Comparison of ENCODE assay signal across 8 cellular contexts in the genomic region with DNA sequence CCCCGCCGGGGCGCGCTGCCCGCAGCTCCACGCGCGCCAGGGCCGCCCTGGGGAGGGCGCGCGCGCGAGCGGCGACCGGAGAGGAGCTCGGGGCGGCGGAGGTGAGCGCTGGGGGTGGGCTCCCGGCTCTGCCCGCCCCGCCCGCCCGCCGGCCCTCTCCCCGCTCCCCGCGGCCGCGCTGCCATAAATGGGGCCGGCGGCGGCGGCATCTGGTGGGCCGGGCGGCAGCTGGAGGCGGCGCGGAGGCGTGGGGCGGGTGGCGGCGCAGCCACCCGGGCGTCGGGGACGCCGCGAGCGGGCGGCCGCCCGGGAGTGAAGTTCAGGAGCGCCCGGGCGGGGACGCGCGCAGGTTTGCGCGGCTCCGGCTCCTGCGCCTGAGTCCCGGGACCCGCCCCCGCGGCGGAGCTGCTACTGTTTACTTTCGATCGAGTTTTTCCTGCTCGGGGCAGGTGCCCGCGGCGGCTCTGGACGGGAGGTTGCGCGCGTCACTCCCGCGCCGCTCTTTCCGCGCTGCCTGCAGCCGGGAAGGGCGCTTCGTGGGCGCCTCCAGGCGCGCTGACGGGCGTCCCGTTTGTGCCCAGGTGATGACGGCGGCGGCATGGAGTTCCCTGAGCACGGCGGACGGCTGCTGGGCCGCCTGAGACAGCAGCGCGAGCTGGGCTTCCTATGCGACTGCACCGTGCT. TPM values are rescaled to one million over a fixed set of nuclear protein-coding genes. Genes with fewer than 3 reads are reported as not detected.
DNase-seq lines count a peak whose midpoint lies in the region; ATAC-seq and TF ChIP-seq lines count a peak whose summit lies in the region.

TSS of gene ZBTB42 (plus strand) at position 502 of the 684 bp plus-strand sequence. CDS start at position 599, 97 bp downstream.

- H3K27me3 ChIP-seq in colonic mucosa = no peaks in the 10 kb centered on the region
- H3K27me3 ChIP-seq in lung (ENCODE audit: control insufficient read depth, insufficient read depth) = no peaks in the 10 kb centered on the region

- CTCF ChIA-PET in Calu3 (lab: Charles Lee) = interaction anchor here (1.0 kb wide), 1 partner anchor 25 kb away, joined by 3 read pairs; no protein-coding TSS in a partner anchor

- H3K4me3 Mint-ChIP-seq in Calu3 (ENCODE audit: low read depth, unreplicated experiment) = peak within 1 kb of the TSS; percentile 87

- TF ChIP-seq CTCF in Calu3 (IDR thresholded peaks at IDR 0.05; ENCODE audit: unreplicated experiment) (no peak), colonic mucosa (IDR thresholded peaks at IDR 0.05) (no peak), lung (IDR thresholded peaks at IDR 0.05; ENCODE audit: control extremely low read depth, extremely low read depth) (no peak)

- peak within 1 kb of the TSS; percentile 80 for H3K4me3 ChIP-seq in colonic mucosa
- peak within 1 kb of the TSS; percentile 51 for H3K4me3 ChIP-seq in lung

- peak within 1 kb of the TSS; percentile 75 for H3K27ac Mint-ChIP-seq in Calu3 (ENCODE audit: unreplicated experiment)

- no TSS peak for BruUV-seq in Calu3 (replicated peaks; lab: Mats Ljungman, UMichigan)

- H3K9me3 Mint-ChIP-seq in Calu3 (ENCODE audit: low read depth, unreplicated experiment) = no peaks in the 10 kb centered on the region

- no peaks in the 10 kb centered on the region for H3K27me3 Mint-ChIP-seq in Calu3 (ENCODE audit: unreplicated experiment)

- H3K4me1 ChIP-seq in colonic mucosa (peaks cover 17% of the 10 kb centered on the region), lung (ENCODE audit: control insufficient read depth in 2 of 2, insufficient read depth in 2 of 2, low read length in 2 of 2) (peaks cover 5 to 31% of the 10 kb centered on the region in 2 donors)

- peaks cover 17% of the 10 kb centered on the region for H3K4me1 Mint-ChIP-seq in Calu3 (ENCODE audit: low read depth, unreplicated experiment)

- peaks cover 20% of the 10 kb centered on the region for H3K36me3 Mint-ChIP-seq in Calu3 (ENCODE audit: insufficient read depth, unreplicated experiment)

- ATAC-seq in GM21447 (IDR thresholded peaks at IDR 0.05; ENCODE audit: unreplicated experiment) = peak; percentile 48
- ATAC-seq in lung (ENCODE audit: insufficient read depth, low FRiP score) = peak; percentile 29

- H3K27ac ChIP-seq in colonic mucosa = peak within 1 kb of the TSS; percentile 89
- peak within 1 kb of the TSS; percentile 84 to 96 for H3K27ac ChIP-seq in lung (ENCODE audit: low read depth in 1 of 2, low read length in 1 of 2)

- H3K9me3 ChIP-seq in colonic mucosa (no peaks in the 10 kb centered on the region), lung (ENCODE audit: control insufficient read depth in 2 of 2, insufficient read depth in 1 of 2, low read length in 1 of 2) (no peaks in the 10 kb centered on the region)

- WGBS in lung, 2 donors = 0 to 1% methylated on average over 76 to 105 of the region's 105 CpGs

- DNase-seq in Calu3 (peak; percentile 91), M059J (ENCODE audit: low read depth) (peak; percentile 54), colonic mucosa (peak; percentile 92), lung (ENCODE audit: low spot score) (peak; percentile 84), Ammon's horn (ENCODE audit: low spot score) (no peak)
- DNase-seq in activated CD4-positive, alpha-beta T cell treated with anti-CD3 and anti-CD28 coated beads for 1 hour = peak; percentile 64
- peak; percentile 34 to 50 for DNase-seq in stimulated activated CD8-positive, alpha-beta memory T cell treated with anti-CD3 and anti-CD28 coated beads, Interleukin-7, amount 100 ng/mL, for 1 hour (ENCODE audit: low read depth in 2 of 2)

- H3K36me3 ChIP-seq in colonic mucosa (no peaks in the 10 kb centered on the region), lung (ENCODE audit: control insufficient read depth in 2 of 2, insufficient read depth in 2 of 2, low read length in 2 of 2) (no peaks in the 10 kb centered on the region)

- H3K9ac ChIP-seq in colonic mucosa (ENCODE audit: low read depth in 2 of 2, low read length in 2 of 2) = peak within 1 kb of the TSS; percentile 75 to 87

- intact Hi-C loops in Calu3 (cut with micrococcal nuclease; ENCODE audit: unreplicated experiment) (no loop called here), colonic mucosa (cut with DNase I) (no loop called here)

RNA-seq across cellular contexts. Expression of gene ZBTB42, which starts in this region (rescaled TPM):
- 11.8 and 13.9 TPM in 2 replicates for total RNA-seq in Calu3 (2022)
- 3.3 and 4.1 TPM in 2 replicates for total RNA-seq in M059J (2014; rRNA removed; shearing (Covaris generic))
- 1 to 10 TPM; 6.6 to 7.0 TPM for total RNA-seq in colonic mucosa
- 10 to 100 TPM; 10.2 to 18.6 TPM for total RNA-seq in lung
- 10 to 100 TPM; 11.4 to 11.9 TPM for polyA plus RNA-seq in lung
